8 cellular contexts compared by ENCODE assay signal in genomic region chr10:25890995-25891394, GRCh38.
"Had no signal": no experiment of that assay in that cellular context is flagged by ENCODE, and none has a peak within 500 bp of the region (broad histone marks: within the 10 kb centered on the region; RNA-seq: fewer than 3 reads in every experiment).

No MANE protein-coding gene starts in this region.

- ATAC-seq: GM23338, HCT116 had no signal

- DNase-seq: GM23248, GOT3, H7, H9, HCEC 1CT, HFFc6 had no signal
